ENCODE assay signal across 18 cellular contexts in genomic region chr15:24075420-24076089, GRCh38.
"Had no signal": no experiment of that assay in that cellular context is flagged by ENCODE, and none has a peak within 500 bp of the region (broad histone marks: within the 10 kb centered on the region; RNA-seq: fewer than 3 reads in every experiment).

No MANE protein-coding gene starts in this region.

- H3K36me3 Mint-ChIP-seq: stimulated activated naive B cell treated with anti-CD40 and anti-IgM and Interleukin-4, amounts not matched to agents 10 μg/mL and 1 μg/mL and 100 μg/mL, for 72 hours had no signal

- H3K9me3 ChIP-seq: neutrophil, testis had no signal

- ATAC-seq: effector memory CD8-positive, alpha-beta T cell; heart left ventricle; left lobe of liver; naive thymus-derived CD8-positive, alpha-beta T cell; psoas muscle; sciatic nerve; stimulated activated naive B cell treated with anti-CD40 and anti-IgM and Interleukin-4, amounts not matched to agents 10 μg/mL and 1 μg/mL and 100 μg/mL, for 72 hours; stimulated activated naive CD8-positive, alpha-beta T cell treated with anti-CD3 and anti-CD28 coated beads, Interleukin-15, amount 100 ng/mL, for 72 hours had no signal

- DNase-seq: effector memory CD8-positive, alpha-beta T cell; heart left ventricle; hippocampal formation; mammary epithelial cell; naive thymus-derived CD8-positive, alpha-beta T cell; psoas muscle; retina; stimulated activated CD4-positive, alpha-beta T cell treated with anti-CD3 and anti-CD28 coated beads, Interleukin-2, amount 100 ng/mL, for 24 hours; stimulated activated CD4-positive, alpha-beta T cell treated with anti-CD3 and anti-CD28 coated beads, Interleukin-4, amount 100 ng/mL, for 4 hours; stimulated activated naive B cell treated with anti-CD40 and anti-IgM and Interleukin-4, amounts not matched to agents 10 μg/mL and 1 μg/mL and 100 μg/mL, for 72 hours; stimulated activated naive CD8-positive, alpha-beta T cell treated with anti-CD3 and anti-CD28 coated beads, Interleukin-15, amount 100 ng/mL, for 72 hours; testis had no signal

- H3K4me3 ChIP-seq: heart left ventricle, psoas muscle, skin epidermis, testis, tibial nerve had no signal

- H3K4me1 Mint-ChIP-seq: naive thymus-derived CD8-positive, alpha-beta T cell; stimulated activated naive B cell treated with anti-CD40 and anti-IgM and Interleukin-4, amounts not matched to agents 10 μg/mL and 1 μg/mL and 100 μg/mL, for 72 hours; stimulated activated naive CD8-positive, alpha-beta T cell treated with anti-CD3 and anti-CD28 coated beads, Interleukin-15, amount 100 ng/mL, for 72 hours had no signal

- H3K27me3 Mint-ChIP-seq: dendritic cell treated with granulocyte-macrophage colony-stimulating factor and Interleukin-4, amounts not matched to agents 40 ng/mL and 50 ng/mL, for 4 days; effector memory CD8-positive, alpha-beta T cell; naive thymus-derived CD8-positive, alpha-beta T cell; stimulated activated naive B cell treated with anti-CD40 and anti-IgM and Interleukin-4, amounts not matched to agents 10 μg/mL and 1 μg/mL and 100 μg/mL, for 72 hours; stimulated activated naive CD8-positive, alpha-beta T cell treated with anti-CD3 and anti-CD28 coated beads, Interleukin-15, amount 100 ng/mL, for 72 hours had no signal

- H3K36me3 ChIP-seq: heart left ventricle, neutrophil, tibial nerve had no signal

- H3K27me3 ChIP-seq: heart left ventricle, neutrophil, testis, tibial nerve had no signal

- H3K4me1 ChIP-seq: heart left ventricle, psoas muscle, testis, tibial nerve had no signal

- H3K4me3 Mint-ChIP-seq: dendritic cell treated with granulocyte-macrophage colony-stimulating factor and Interleukin-4, amounts not matched to agents 40 ng/mL and 50 ng/mL, for 4 days; effector memory CD8-positive, alpha-beta T cell; naive thymus-derived CD8-positive, alpha-beta T cell; stimulated activated naive B cell treated with anti-CD40 and anti-IgM and Interleukin-4, amounts not matched to agents 10 μg/mL and 1 μg/mL and 100 μg/mL, for 72 hours; stimulated activated naive CD8-positive, alpha-beta T cell treated with anti-CD3 and anti-CD28 coated beads, Interleukin-15, amount 100 ng/mL, for 72 hours had no signal

- H3K27ac Mint-ChIP-seq: dendritic cell treated with granulocyte-macrophage colony-stimulating factor and Interleukin-4, amounts not matched to agents 40 ng/mL and 50 ng/mL, for 4 days; effector memory CD8-positive, alpha-beta T cell; naive thymus-derived CD8-positive, alpha-beta T cell; stimulated activated naive B cell treated with anti-CD40 and anti-IgM and Interleukin-4, amounts not matched to agents 10 μg/mL and 1 μg/mL and 100 μg/mL, for 72 hours; stimulated activated naive CD8-positive, alpha-beta T cell treated with anti-CD3 and anti-CD28 coated beads, Interleukin-15, amount 100 ng/mL, for 72 hours had no signal

- H3K27ac ChIP-seq: heart left ventricle, neutrophil, psoas muscle, skin epidermis, testis, tibial nerve had no signal
